Comparison of ENCODE assay signal across 14 cellular contexts in the genomic region with DNA sequence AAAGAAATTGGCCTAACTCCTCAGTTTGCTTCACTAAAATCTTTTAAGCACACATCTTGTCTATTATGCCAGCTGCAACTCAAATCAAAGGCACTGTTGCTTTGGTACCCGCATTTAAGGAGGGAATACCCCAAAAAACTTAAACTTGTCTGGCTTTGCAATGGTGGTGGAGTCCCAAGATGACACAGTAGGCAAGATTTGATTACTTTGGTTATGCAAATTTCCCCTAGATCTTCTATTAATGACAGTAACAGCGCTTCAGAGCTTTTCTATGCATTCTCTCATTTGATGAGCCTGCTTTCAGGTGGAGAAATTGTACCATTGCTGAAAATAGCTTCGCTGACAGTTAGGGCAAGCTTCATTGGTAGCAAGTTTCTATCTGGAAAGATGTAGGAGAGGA.
"Had no signal": no experiment of that assay in that cellular context is flagged by ENCODE, and none has a peak within 500 bp of the region (broad histone marks: within the 10 kb centered on the region; RNA-seq: fewer than 3 reads in every experiment).

No MANE protein-coding gene starts in this region.

- H3K9me3 ChIP-seq: psoas muscle, sigmoid colon, upper lobe of right lung had no signal

- H3K27ac ChIP-seq: cardiac muscle cell, psoas muscle, upper lobe of right lung had no signal

- H3K27me3 ChIP-seq: cardiac muscle cell, sigmoid colon, upper lobe of right lung had no signal

- H3K36me3 ChIP-seq: cardiac muscle cell, sigmoid colon, upper lobe of right lung had no signal

- ATAC-seq: activated CD8-positive, alpha-beta T cell treated with anti-CD3 and anti-CD28 coated beads for 36 hours; activated T-cell treated with anti-CD3 and anti-CD28 coated beads, Interleukin-2, amount 50 U/mL, for 4 hours; esophagus mucosa; stimulated activated naive B cell treated with anti-CD40 and anti-IgM and Interleukin-4, amounts not matched to agents 10 μg/mL and 1 μg/mL and 100 μg/mL, for 72 hours; upper lobe of right lung; WTC11 had no signal

- DNase-seq: activated CD4-positive, alpha-beta T cell treated with anti-CD3 and anti-CD28 coated beads for 4 hours; activated CD8-positive, alpha-beta T cell treated with anti-CD3 and anti-CD28 coated beads for 36 hours; activated effector memory CD4-positive, alpha-beta T cell treated with anti-CD3 and anti-CD28 coated beads, Interleukin-2, amount 50 U/mL, for 16 hours; activated T-cell treated with anti-CD3 and anti-CD28 coated beads, Interleukin-2, amount 50 U/mL, for 4 hours; kidney glomerular epithelial cell; occipital lobe; psoas muscle; sigmoid colon; stimulated activated naive B cell treated with anti-CD40 and anti-IgM and Interleukin-4, amounts not matched to agents 10 μg/mL and 1 μg/mL and 100 μg/mL, for 72 hours; T-helper 2 cell; upper lobe of right lung had no signal

- H3K4me3 ChIP-seq: cardiac muscle cell, psoas muscle, upper lobe of right lung had no signal
